In genomic region chr1:25820247-25821111, GRCh38 we compare ENCODE assay signal across 8 cellular contexts. TPM values are rescaled to one million over a fixed set of nuclear protein-coding genes. Genes with fewer than 3 reads are reported as not detected.
DNase-seq lines count a peak whose midpoint lies in the region; ATAC-seq and TF ChIP-seq lines count a peak whose summit lies in the region.

No MANE protein-coding gene starts in this region.

- H3K9me3 Mint-ChIP-seq in Calu3 (ENCODE audit: low read depth, unreplicated experiment), result no peaks in the 10 kb centered on the region
- no peaks in the 10 kb centered on the region for H3K9me3 Mint-ChIP-seq in activated naive CD4-positive, alpha-beta T cell treated with anti-CD3 and anti-CD28 coated beads, Interleukin-2, amount 10 ng/mL, durations not matched to agents 7 days and 5 days

- peak overlapping the region; percentile 64 for H3K27ac Mint-ChIP-seq in Calu3 (ENCODE audit: unreplicated experiment)
- H3K27ac Mint-ChIP-seq in activated naive CD4-positive, alpha-beta T cell treated with anti-CD3 and anti-CD28 coated beads, Interleukin-2, amount 10 ng/mL, durations not matched to agents 7 days and 5 days, result peak overlapping the region; percentile 94

- CTCF ChIA-PET in Calu3 (lab: Charles Lee), result interaction anchor here (1.0 kb wide), 1 partner anchor 177 kb away, joined by 4 read pairs; the partner anchor contains the start of gene PAFAH2
- CTCF ChIA-PET in activated naive CD4-positive, alpha-beta T cell treated with anti-CD3 and anti-CD28 coated beads, Interleukin-2, amount 10 ng/mL, durations not matched to agents 7 days and 5 days (lab: Charles Lee), result interaction anchor here (1.0 to 1.2 kb wide), 2 partner anchors 10 to 75 kb away, joined by 3 to 4 read pairs; no protein-coding TSS in a partner anchor

- peak overlapping the region; percentile 77 for H3K4me3 Mint-ChIP-seq in Calu3 (ENCODE audit: low read depth, unreplicated experiment)
- peak overlapping the region; percentile 97 for H3K4me3 Mint-ChIP-seq in activated naive CD4-positive, alpha-beta T cell treated with anti-CD3 and anti-CD28 coated beads, Interleukin-2, amount 10 ng/mL, durations not matched to agents 7 days and 5 days

- TF ChIP-seq CTCF in Calu3 (IDR thresholded peaks at IDR 0.05; ENCODE audit: unreplicated experiment), result no peak

- peaks cover 41% of the 10 kb centered on the region for H3K36me3 Mint-ChIP-seq in Calu3 (ENCODE audit: insufficient read depth, unreplicated experiment)
- H3K36me3 Mint-ChIP-seq in activated naive CD4-positive, alpha-beta T cell treated with anti-CD3 and anti-CD28 coated beads, Interleukin-2, amount 10 ng/mL, durations not matched to agents 7 days and 5 days, result peaks cover 14% of the 10 kb centered on the region

- ATAC-seq in GM19438 (IDR thresholded peaks at IDR 0.05; ENCODE audit: low read depth, unreplicated experiment) (peak; percentile 57), HG03521 (IDR thresholded peaks at IDR 0.05; ENCODE audit: unreplicated experiment) (peak; percentile 27), Right ventricle myocardium superior (ENCODE audit: poor library complexity) (peak; percentile 58)

- DNase-seq in Calu3, result peak; percentile 31
- DNase-seq in SHP77 treated with DMSO at 0.1 percent for 48 hours (lab: John Stamatoyannopoulos, UW), result peak; percentile 24
- peak; percentile 88 for DNase-seq in activated naive CD4-positive, alpha-beta T cell treated with anti-CD3 and anti-CD28 coated beads, Interleukin-2, amount 10 ng/mL, durations not matched to agents 7 days and 5 days
- DNase-seq in Right ventricle myocardium superior, result peak; percentile 72
- peak; percentile 71 for DNase-seq in retina
- no peak for DNase-seq in superior temporal gyrus (ENCODE audit: extremely low spot score)

- intact Hi-C loops in Calu3 (cut with micrococcal nuclease; ENCODE audit: unreplicated experiment), result no loop called here
- intact Hi-C loops in Right ventricle myocardium superior (cut with DNase I), result no loop called here

- peaks cover 32% of the 10 kb centered on the region for H3K4me1 Mint-ChIP-seq in Calu3 (ENCODE audit: low read depth, unreplicated experiment)
- peaks cover 51% of the 10 kb centered on the region for H3K4me1 Mint-ChIP-seq in activated naive CD4-positive, alpha-beta T cell treated with anti-CD3 and anti-CD28 coated beads, Interleukin-2, amount 10 ng/mL, durations not matched to agents 7 days and 5 days

- BruUV-seq in Calu3 (replicated peaks; lab: Mats Ljungman, UMichigan), result no TSS peak

- H3K27me3 Mint-ChIP-seq in Calu3 (ENCODE audit: unreplicated experiment), result no peaks in the 10 kb centered on the region
- H3K27me3 Mint-ChIP-seq in activated naive CD4-positive, alpha-beta T cell treated with anti-CD3 and anti-CD28 coated beads, Interleukin-2, amount 10 ng/mL, durations not matched to agents 7 days and 5 days, result no peaks in the 10 kb centered on the region

RNA-seq across cellular contexts. Expression of gene MTFR1L, which starts 0.7 kb away (rescaled TPM):
- 21.3 and 23.2 TPM in 2 replicates for total RNA-seq in Calu3 (2022)
- total RNA-seq in Right ventricle myocardium superior, result 222 TPM

RNA-seq across cellular contexts. Expression of gene SELENON, which starts 20.5 kb away (rescaled TPM):
- total RNA-seq in Calu3 (2022), result 39.6 and 40.6 TPM in 2 replicates
- total RNA-seq in Right ventricle myocardium superior, result 39.6 TPM

RNA-seq across cellular contexts. Expression of gene AUNIP, which starts 38.8 kb away (rescaled TPM):
- total RNA-seq in Calu3 (2022) (7.7 and 10.6 TPM in 2 replicates), Right ventricle myocardium superior (0.11 TPM)

RNA-seq across cellular contexts. Expression of gene PAQR7, which starts 55.0 kb away (rescaled TPM):
- total RNA-seq in Calu3 (2022), result 13.6 and 15.9 TPM in 2 replicates
- total RNA-seq in Right ventricle myocardium superior, result 2.2 TPM
